In the genomic region with DNA sequence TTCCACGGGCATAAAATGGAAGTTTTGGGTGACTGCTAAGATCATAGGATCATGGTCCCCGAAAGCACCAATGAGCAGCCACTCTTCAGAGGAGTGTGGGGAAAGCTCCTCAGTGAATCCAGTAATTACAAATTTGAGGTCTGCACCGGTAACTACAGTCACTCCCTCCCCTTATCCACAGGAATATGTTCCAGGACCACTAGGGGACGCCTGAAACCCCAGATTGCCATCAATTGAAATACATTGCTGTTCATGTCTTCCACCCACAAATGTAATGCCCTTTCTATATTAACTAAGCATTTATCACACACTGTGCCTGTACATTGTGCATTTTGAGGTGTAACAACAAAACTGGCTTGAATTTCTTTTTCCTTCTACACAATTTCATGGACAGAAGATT, we compare ENCODE assay signal across 8 cellular contexts.
DNase-seq lines count a peak whose midpoint lies in the region; ATAC-seq and TF ChIP-seq lines count a peak whose summit lies in the region.
"Had no signal": no experiment of that assay in that cellular context is flagged by ENCODE, and none has a peak within 500 bp of the region (broad histone marks: within the 10 kb centered on the region; RNA-seq: fewer than 3 reads in every experiment).

No MANE protein-coding gene starts in this region.

- H3K4me2 ChIP-seq in PC-3 (ENCODE audit: low read length), result no peak overlapping the region

- no peak overlapping the region for H2AFZ ChIP-seq in PC-3 (ENCODE audit: low read length)

- H3K9me3 ChIP-seq in PC-3 (ENCODE audit: low read length) (no peaks in the 10 kb centered on the region), upper lobe of right lung (no peaks in the 10 kb centered on the region), mucosa of descending colon (peaks cover 21% of the 10 kb centered on the region), uterus (no peaks in the 10 kb centered on the region)

- peak; percentile 47 for TF ChIP-seq CTCF in GM06990 (IDR thresholded peaks at IDR 0.05; ENCODE audit: insufficient read depth, low read length, poor library complexity, severe bottlenecking)
- TF ChIP-seq CTCF in LNCaP clone FGC (IDR thresholded peaks at IDR 0.05; ENCODE audit: control insufficient read depth, extremely low read depth, insufficient read depth), result peak; percentile 68
- peak; percentile 41 for TF ChIP-seq CTCF in PC-3 (conservative IDR thresholded peaks at IDR 0.05; ENCODE audit: low read depth, low read length)
- TF ChIP-seq CTCF in upper lobe of right lung (IDR thresholded peaks at IDR 0.05), result no peak
- no peak for TF ChIP-seq CTCF in mucosa of descending colon (IDR thresholded peaks at IDR 0.05)
- TF ChIP-seq CTCF in uterus (IDR thresholded peaks at IDR 0.05), result peak in 1 of 4 experiments; percentile 39

- H3K4me3 ChIP-seq in GM06990 (replicated peaks; ENCODE audit: low read depth, low read length) (no peak overlapping the region), LNCaP clone FGC (ENCODE audit: low read depth, low read length) (no peak overlapping the region), PC-3 (ENCODE audit: low read length) (no peak overlapping the region), upper lobe of right lung (no peak overlapping the region), mucosa of descending colon (no peak overlapping the region), uterus (no peak overlapping the region)

- H3K79me2 ChIP-seq in PC-3 (ENCODE audit: low read length), result no peaks in the 10 kb centered on the region

- BruUV-seq in PC-3 (replicated peaks; lab: Mats Ljungman, UMichigan), result no TSS peak

- H3K4me1 ChIP-seq in PC-3 (ENCODE audit: insufficient read depth, low read length), result no peaks in the 10 kb centered on the region
- no peaks in the 10 kb centered on the region for H3K4me1 ChIP-seq in upper lobe of right lung
- H3K4me1 ChIP-seq in mucosa of descending colon (ENCODE audit: low read depth), result no peaks in the 10 kb centered on the region
- no peaks in the 10 kb centered on the region for H3K4me1 ChIP-seq in uterus

- H3K36me3 ChIP-seq in GM06990 (ENCODE audit: control insufficient read depth, insufficient read depth, low read length), result no peaks in the 10 kb centered on the region
- H3K36me3 ChIP-seq in PC-3 (ENCODE audit: low read depth, low read length), result no peaks in the 10 kb centered on the region; the same call in 1 of the 2 replicates
- H3K36me3 ChIP-seq in upper lobe of right lung, result no peaks in the 10 kb centered on the region
- H3K36me3 ChIP-seq in mucosa of descending colon (ENCODE audit: low read depth), result no peaks in the 10 kb centered on the region
- H3K36me3 ChIP-seq in uterus, result no peaks in the 10 kb centered on the region

- H3K9me2 ChIP-seq in PC-3 (replicated peaks; ENCODE audit: low read length), result no peaks in the 10 kb centered on the region

- H3K27ac ChIP-seq in PC-3 (ENCODE audit: low read length) (no peak overlapping the region), upper lobe of right lung (no peak overlapping the region), uterus (no peak overlapping the region)

- ATAC-seq in PC-3, result no peak; the same call in none of the 2 replicates
- ATAC-seq in upper lobe of right lung, result no peak
- no peak for ATAC-seq in mucosa of descending colon

- POLR2A ChIA-PET in PC-3 (lab: Charles Lee; ENCODE audit: unreplicated experiment), result no interaction called here

- CTCF ChIA-PET in PC-3 (lab: Charles Lee), result no interaction called here

- intact Hi-C loops in PC-3 (cut with micrococcal nuclease) (no loop called here), upper lobe of right lung (cut with DNase I) (no loop called here), mucosa of descending colon (cut with DNase I, micrococcal nuclease) (no loop called here), uterus (cut with DNase I; ENCODE audit: low total_unique reads) (no loop called here)

- no peak overlapping the region for H3K9ac ChIP-seq in PC-3 (ENCODE audit: low read length)

- TF ChIP-seq POLR2A in uterus (IDR thresholded peaks at IDR 0.05), result no peak

- no peaks in the 10 kb centered on the region for H3K27me3 ChIP-seq in GM06990 (replicated peaks; ENCODE audit: control insufficient read depth, insufficient read depth, low read length)
- no peaks in the 10 kb centered on the region for H3K27me3 ChIP-seq in PC-3 (ENCODE audit: low read length)
- no peaks in the 10 kb centered on the region for H3K27me3 ChIP-seq in upper lobe of right lung
- H3K27me3 ChIP-seq in uterus, result no peaks in the 10 kb centered on the region

- DNase-seq in GM06990 (ENCODE audit: extremely low read depth, insufficient read length) (no peak), LNCaP clone FGC (ENCODE audit: low read depth) (no peak), PC-3 (peak; percentile 10), iPS-NIHi7 (ENCODE audit: extremely low spot score) (peak; percentile 53), upper lobe of right lung (no peak), mucosa of descending colon (no peak), uterus (no peak)
- DNase-seq: amniotic stem cell had no signal

- H3F3A ChIP-seq in PC-3 (ENCODE audit: low read length, unreplicated experiment), result no peaks in the 10 kb centered on the region

- no peaks in the 10 kb centered on the region for H4K20me1 ChIP-seq in PC-3 (ENCODE audit: low read length)

Comparison
In these comparisons a context has a peak if more than half of its experiments do, and no peak if none do; other contexts are left out.
1. DNase-seq: peak in PC-3 (single experiment) and iPS-NIHi7 (single experiment); none in GM06990 (single experiment), LNCaP clone FGC (single experiment), upper lobe of right lung (single experiment), mucosa of descending colon (0 of 3) and uterus (0 of 2).
2. CTCF ChIP-seq: peak in GM06990 (single experiment), LNCaP clone FGC (single experiment) and PC-3 (single experiment); none in upper lobe of right lung (single experiment) and mucosa of descending colon (single experiment).